2 cellular contexts compared by ENCODE assay signal in genomic region chr3:186882125-186882524, GRCh38.
TF ChIP-seq lines count a peak whose summit lies in the region.

No MANE protein-coding gene starts in this region.

TF ChIP-seq in A549, 52 proteins besides CTCF, POLR2A, EP300 and RAD21:
- no peak for TF ChIP-seq BCL3 (IDR thresholded peaks at IDR 0.05)
- no peak for TF ChIP-seq NFE2L2 (conservative IDR thresholded peaks at IDR 0.05; ENCODE audit: low read length)
- TF ChIP-seq ZFP36 (IDR thresholded peaks at IDR 0.05; ENCODE audit: borderline replicate concordance, partially characterized antibody), result no peak
- no peak for TF ChIP-seq RCOR1 (IDR thresholded peaks at IDR 0.05; ENCODE audit: low read depth, low read length)
- TF ChIP-seq MAFK (IDR thresholded peaks at IDR 0.05; ENCODE audit: partially characterized antibody), result no peak
- TF ChIP-seq EHMT2 (IDR thresholded peaks at IDR 0.05; ENCODE audit: low read depth), result no peak
- no peak for TF ChIP-seq JUN (IDR thresholded peaks at IDR 0.05)
- TF ChIP-seq FOSL2 (IDR thresholded peaks at IDR 0.05), result no peak
- no peak for TF ChIP-seq FOSL2 (CRISPR knock-in tag; IDR thresholded peaks at IDR 0.05)
- no peak for TF ChIP-seq NPAS2 (CRISPR knock-in tag; IDR thresholded peaks at IDR 0.05; ENCODE audit: borderline replicate concordance)
- TF ChIP-seq HDAC2 (IDR thresholded peaks at IDR 0.05), result no peak
- no peak for TF ChIP-seq POLR2AphosphoS2 (conservative IDR thresholded peaks at IDR 0.05; ENCODE audit: low read length)
- TF ChIP-seq CHD2 (IDR thresholded peaks at IDR 0.05; ENCODE audit: low read length, partially characterized antibody), result no peak
- TF ChIP-seq HOXB5 (CRISPR knock-in tag; IDR thresholded peaks at IDR 0.05), result no peak
- no peak for TF ChIP-seq FOXS1 (CRISPR knock-in tag; IDR thresholded peaks at IDR 0.05)
- no peak for TF ChIP-seq KDM5A (IDR thresholded peaks at IDR 0.05)
- TF ChIP-seq RFX5 (IDR thresholded peaks at IDR 0.05), result no peak

TF ChIP-seq in K562, 482 proteins besides CTCF, POLR2A, EP300 and RAD21 (continued from another document):
- TF ChIP-seq E2F4 (CRISPR knock-in tag; IDR thresholded peaks at IDR 0.05; ENCODE audit: low read depth), result no peak
- no peak for TF ChIP-seq CC2D1A (IDR thresholded peaks at IDR 0.05)
- peak; percentile 85 for TF ChIP-seq ZBTB40 (IDR thresholded peaks at IDR 0.05)
- TF ChIP-seq ZBTB40 (CRISPR knock-in tag; IDR thresholded peaks at IDR 0.05), result peak; percentile 83
- TF ChIP-seq ZBTB11 (CRISPR knock-in tag; IDR thresholded peaks at IDR 0.05), result no peak
- TF ChIP-seq CBFA2T3 (IDR thresholded peaks at IDR 0.05), result peak; percentile 11; the same call in 1 of the 2 replicates
- no peak for TF ChIP-seq ARID2 (IDR thresholded peaks at IDR 0.05)
- peak; percentile 31; the same call in 1 of the 2 replicates for TF ChIP-seq ZKSCAN8 (CRISPR knock-in tag; IDR thresholded peaks at IDR 0.05)
- TF ChIP-seq TSHZ1 (CRISPR knock-in tag; IDR thresholded peaks at IDR 0.05), result 0 out of 2 replicates have a peak, but pooled peaks have one; percentile 39
